In the genomic region with DNA sequence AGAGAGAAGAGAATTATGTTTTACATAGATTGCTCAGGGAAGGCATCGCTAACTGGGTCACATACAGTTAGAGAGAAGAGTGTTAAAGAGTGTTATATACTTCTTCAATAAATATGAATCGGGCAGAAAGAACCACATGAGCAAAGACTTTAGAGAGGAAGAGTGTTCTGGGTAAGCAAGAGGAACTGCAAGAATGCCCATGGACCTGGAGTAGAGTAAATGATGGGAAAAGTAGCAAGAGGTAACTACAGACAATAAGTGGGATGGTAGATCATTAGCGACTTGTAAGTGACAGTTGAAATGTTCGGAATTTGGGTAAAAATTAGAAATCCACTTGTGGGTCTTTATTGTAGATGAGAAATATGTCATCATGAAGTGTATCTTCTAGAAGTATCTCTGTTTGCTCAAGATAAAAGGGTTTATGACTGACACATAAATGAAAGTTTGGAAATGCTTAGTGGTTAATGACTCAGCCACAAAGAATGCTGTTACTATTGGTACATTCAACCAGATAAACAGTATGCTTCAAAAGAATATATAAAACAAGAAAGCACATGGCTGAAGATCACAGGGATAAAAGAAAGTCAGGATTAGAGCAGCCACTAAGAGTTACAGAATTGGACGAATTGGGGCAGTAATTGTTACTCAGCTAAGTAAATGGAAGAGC, we compare ENCODE assay signal across 1 cellular context.
TF ChIP-seq lines count a peak whose summit lies in the region.

No MANE protein-coding gene starts in this region.

TF ChIP-seq in HepG2, 621 proteins besides CTCF, POLR2A, EP300 and RAD21 (continued from another document and continues in another):
- TF ChIP-seq ZNF790 (CRISPR knock-in tag; IDR thresholded peaks at IDR 0.05; ENCODE audit: borderline replicate concordance) = no peak
- TF ChIP-seq ETV5 (CRISPR knock-in tag; IDR thresholded peaks at IDR 0.05; ENCODE audit: borderline replicate concordance) = no peak
- no peak for TF ChIP-seq ZNF839 (CRISPR knock-in tag; IDR thresholded peaks at IDR 0.05; ENCODE audit: borderline replicate concordance)
- no peak for TF ChIP-seq ZNF883 (CRISPR knock-in tag; IDR thresholded peaks at IDR 0.05; ENCODE audit: not compliant biosample characterization)
- 0 out of 2 replicates have a peak, but pooled peaks have one; percentile 13 for TF ChIP-seq FOXA3 (CRISPR knock-in tag; IDR thresholded peaks at IDR 0.05)
- TF ChIP-seq, protein P1, sequence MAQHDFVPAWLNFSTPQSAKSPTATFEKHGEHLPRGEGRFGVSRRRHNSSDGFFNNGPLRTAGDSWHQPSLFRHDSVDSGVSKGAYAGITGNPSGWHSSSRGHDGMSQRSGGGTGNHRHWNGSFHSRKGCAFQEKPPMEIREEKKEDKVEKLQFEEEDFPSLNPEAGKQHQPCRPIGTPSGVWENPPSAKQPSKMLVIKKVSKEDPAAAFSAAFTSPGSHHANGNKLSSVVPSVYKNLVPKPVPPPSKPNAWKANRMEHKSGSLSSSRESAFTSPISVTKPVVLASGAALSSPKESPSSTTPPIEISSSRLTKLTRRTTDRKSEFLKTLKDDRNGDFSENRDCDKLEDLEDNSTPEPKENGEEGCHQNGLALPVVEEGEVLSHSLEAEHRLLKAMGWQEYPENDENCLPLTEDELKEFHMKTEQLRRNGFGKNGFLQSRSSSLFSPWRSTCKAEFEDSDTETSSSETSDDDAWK (CRISPR knock-in tag; IDR thresholded peaks at IDR 0.05) = no peak
- TF ChIP-seq NFATC3 (CRISPR knock-in tag; IDR thresholded peaks at IDR 0.05) = no peak
- TF ChIP-seq, protein P2, sequence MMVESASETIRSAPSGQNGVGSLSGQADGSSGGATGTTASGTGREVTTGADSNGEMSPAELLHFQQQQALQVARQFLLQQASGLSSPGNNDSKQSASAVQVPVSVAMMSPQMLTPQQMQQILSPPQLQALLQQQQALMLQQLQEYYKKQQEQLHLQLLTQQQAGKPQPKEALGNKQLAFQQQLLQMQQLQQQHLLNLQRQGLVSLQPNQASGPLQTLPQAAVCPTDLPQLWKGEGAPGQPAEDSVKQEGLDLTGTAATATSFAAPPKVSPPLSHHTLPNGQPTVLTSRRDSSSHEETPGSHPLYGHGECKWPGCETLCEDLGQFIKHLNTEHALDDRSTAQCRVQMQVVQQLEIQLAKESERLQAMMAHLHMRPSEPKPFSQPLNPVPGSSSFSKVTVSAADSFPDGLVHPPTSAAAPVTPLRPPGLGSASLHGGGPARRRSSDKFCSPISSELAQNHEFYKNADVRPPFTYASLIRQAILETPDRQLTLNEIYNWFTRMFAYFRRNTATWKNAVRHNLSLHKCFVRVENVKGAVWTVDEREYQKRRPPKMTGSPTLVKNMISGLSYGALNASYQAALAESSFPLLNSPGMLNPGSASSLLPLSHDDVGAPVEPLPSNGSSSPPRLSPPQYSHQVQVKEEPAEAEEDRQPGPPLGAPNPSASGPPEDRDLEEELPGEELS (CRISPR knock-in tag; IDR thresholded peaks at IDR 0.05) = no peak
- TF ChIP-seq, protein P3, sequence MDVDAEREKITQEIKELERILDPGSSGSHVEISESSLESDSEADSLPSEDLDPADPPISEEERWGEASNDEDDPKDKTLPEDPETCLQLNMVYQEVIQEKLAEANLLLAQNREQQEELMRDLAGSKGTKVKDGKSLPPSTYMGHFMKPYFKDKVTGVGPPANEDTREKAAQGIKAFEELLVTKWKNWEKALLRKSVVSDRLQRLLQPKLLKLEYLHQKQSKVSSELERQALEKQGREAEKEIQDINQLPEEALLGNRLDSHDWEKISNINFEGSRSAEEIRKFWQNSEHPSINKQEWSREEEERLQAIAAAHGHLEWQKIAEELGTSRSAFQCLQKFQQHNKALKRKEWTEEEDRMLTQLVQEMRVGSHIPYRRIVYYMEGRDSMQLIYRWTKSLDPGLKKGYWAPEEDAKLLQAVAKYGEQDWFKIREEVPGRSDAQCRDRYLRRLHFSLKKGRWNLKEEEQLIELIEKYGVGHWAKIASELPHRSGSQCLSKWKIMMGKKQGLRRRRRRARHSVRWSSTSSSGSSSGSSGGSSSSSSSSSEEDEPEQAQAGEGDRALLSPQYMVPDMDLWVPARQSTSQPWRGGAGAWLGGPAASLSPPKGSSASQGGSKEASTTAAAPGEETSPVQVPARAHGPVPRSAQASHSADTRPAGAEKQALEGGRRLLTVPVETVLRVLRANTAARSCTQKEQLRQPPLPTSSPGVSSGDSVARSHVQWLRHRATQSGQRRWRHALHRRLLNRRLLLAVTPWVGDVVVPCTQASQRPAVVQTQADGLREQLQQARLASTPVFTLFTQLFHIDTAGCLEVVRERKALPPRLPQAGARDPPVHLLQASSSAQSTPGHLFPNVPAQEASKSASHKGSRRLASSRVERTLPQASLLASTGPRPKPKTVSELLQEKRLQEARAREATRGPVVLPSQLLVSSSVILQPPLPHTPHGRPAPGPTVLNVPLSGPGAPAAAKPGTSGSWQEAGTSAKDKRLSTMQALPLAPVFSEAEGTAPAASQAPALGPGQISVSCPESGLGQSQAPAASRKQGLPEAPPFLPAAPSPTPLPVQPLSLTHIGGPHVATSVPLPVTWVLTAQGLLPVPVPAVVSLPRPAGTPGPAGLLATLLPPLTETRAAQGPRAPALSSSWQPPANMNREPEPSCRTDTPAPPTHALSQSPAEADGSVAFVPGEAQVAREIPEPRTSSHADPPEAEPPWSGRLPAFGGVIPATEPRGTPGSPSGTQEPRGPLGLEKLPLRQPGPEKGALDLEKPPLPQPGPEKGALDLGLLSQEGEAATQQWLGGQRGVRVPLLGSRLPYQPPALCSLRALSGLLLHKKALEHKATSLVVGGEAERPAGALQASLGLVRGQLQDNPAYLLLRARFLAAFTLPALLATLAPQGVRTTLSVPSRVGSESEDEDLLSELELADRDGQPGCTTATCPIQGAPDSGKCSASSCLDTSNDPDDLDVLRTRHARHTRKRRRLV (CRISPR knock-in tag; IDR thresholded peaks at IDR 0.05) = no peak
- TF ChIP-seq, protein P4, sequence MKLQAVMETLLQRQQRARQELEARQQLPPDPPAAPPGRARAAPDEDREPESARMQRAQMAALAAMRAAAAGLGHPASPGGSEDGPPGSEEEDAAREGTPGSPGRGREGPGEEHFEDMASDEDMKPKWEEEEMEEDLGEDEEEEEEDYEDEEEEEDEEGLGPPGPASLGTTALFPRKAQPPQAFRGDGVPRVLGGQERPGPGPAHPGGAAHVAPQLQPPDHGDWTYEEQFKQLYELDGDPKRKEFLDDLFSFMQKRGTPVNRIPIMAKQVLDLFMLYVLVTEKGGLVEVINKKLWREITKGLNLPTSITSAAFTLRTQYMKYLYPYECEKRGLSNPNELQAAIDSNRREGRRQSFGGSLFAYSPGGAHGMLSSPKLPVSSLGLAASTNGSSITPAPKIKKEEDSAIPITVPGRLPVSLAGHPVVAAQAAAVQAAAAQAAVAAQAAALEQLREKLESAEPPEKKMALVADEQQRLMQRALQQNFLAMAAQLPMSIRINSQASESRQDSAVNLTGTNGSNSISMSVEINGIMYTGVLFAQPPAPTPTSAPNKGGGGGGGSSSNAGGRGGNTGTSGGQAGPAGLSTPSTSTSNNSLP (IDR thresholded peaks at IDR 0.05; ENCODE audit: low read depth, low read length) = peak; percentile 33; the same call in 1 of the 2 replicates
- no peak for TF ChIP-seq ZNF343 (CRISPR knock-in tag; IDR thresholded peaks at IDR 0.05)
- no peak for TF ChIP-seq MTA3 (CRISPR knock-in tag; IDR thresholded peaks at IDR 0.05)
- TF ChIP-seq ZNF335 (CRISPR knock-in tag; IDR thresholded peaks at IDR 0.05) = no peak
- TF ChIP-seq, protein P5, sequence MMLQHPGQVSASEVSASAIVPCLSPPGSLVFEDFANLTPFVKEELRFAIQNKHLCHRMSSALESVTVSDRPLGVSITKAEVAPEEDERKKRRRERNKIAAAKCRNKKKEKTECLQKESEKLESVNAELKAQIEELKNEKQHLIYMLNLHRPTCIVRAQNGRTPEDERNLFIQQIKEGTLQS (CRISPR knock-in tag; IDR thresholded peaks at IDR 0.05) = no peak
- TF ChIP-seq, protein P6, sequence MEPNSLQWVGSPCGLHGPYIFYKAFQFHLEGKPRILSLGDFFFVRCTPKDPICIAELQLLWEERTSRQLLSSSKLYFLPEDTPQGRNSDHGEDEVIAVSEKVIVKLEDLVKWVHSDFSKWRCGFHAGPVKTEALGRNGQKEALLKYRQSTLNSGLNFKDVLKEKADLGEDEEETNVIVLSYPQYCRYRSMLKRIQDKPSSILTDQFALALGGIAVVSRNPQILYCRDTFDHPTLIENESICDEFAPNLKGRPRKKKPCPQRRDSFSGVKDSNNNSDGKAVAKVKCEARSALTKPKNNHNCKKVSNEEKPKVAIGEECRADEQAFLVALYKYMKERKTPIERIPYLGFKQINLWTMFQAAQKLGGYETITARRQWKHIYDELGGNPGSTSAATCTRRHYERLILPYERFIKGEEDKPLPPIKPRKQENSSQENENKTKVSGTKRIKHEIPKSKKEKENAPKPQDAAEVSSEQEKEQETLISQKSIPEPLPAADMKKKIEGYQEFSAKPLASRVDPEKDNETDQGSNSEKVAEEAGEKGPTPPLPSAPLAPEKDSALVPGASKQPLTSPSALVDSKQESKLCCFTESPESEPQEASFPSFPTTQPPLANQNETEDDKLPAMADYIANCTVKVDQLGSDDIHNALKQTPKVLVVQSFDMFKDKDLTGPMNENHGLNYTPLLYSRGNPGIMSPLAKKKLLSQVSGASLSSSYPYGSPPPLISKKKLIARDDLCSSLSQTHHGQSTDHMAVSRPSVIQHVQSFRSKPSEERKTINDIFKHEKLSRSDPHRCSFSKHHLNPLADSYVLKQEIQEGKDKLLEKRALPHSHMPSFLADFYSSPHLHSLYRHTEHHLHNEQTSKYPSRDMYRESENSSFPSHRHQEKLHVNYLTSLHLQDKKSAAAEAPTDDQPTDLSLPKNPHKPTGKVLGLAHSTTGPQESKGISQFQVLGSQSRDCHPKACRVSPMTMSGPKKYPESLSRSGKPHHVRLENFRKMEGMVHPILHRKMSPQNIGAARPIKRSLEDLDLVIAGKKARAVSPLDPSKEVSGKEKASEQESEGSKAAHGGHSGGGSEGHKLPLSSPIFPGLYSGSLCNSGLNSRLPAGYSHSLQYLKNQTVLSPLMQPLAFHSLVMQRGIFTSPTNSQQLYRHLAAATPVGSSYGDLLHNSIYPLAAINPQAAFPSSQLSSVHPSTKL (CRISPR knock-in tag; IDR thresholded peaks at IDR 0.05) = peak; percentile 36; the same call in 1 of the 2 replicates
- TF ChIP-seq, protein P7, sequence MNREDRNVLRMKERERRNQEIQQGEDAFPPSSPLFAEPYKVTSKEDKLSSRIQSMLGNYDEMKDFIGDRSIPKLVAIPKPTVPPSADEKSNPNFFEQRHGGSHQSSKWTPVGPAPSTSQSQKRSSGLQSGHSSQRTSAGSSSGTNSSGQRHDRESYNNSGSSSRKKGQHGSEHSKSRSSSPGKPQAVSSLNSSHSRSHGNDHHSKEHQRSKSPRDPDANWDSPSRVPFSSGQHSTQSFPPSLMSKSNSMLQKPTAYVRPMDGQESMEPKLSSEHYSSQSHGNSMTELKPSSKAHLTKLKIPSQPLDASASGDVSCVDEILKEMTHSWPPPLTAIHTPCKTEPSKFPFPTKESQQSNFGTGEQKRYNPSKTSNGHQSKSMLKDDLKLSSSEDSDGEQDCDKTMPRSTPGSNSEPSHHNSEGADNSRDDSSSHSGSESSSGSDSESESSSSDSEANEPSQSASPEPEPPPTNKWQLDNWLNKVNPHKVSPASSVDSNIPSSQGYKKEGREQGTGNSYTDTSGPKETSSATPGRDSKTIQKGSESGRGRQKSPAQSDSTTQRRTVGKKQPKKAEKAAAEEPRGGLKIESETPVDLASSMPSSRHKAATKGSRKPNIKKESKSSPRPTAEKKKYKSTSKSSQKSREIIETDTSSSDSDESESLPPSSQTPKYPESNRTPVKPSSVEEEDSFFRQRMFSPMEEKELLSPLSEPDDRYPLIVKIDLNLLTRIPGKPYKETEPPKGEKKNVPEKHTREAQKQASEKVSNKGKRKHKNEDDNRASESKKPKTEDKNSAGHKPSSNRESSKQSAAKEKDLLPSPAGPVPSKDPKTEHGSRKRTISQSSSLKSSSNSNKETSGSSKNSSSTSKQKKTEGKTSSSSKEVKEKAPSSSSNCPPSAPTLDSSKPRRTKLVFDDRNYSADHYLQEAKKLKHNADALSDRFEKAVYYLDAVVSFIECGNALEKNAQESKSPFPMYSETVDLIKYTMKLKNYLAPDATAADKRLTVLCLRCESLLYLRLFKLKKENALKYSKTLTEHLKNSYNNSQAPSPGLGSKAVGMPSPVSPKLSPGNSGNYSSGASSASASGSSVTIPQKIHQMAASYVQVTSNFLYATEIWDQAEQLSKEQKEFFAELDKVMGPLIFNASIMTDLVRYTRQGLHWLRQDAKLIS (CRISPR knock-in tag; IDR thresholded peaks at IDR 0.05) = no peak
- no peak for TF ChIP-seq RBM39 (IDR thresholded peaks at IDR 0.05; ENCODE audit: low read depth, low read length, poor library complexity, severe bottlenecking)
- no peak for TF ChIP-seq HMGA1 (CRISPR knock-in tag; conservative IDR thresholded peaks at IDR 0.05)
- TF ChIP-seq ZNF468 (CRISPR knock-in tag; IDR thresholded peaks at IDR 0.05) = no peak
- no peak for TF ChIP-seq MATR3 (CRISPR knock-in tag; IDR thresholded peaks at IDR 0.05)
- TF ChIP-seq CBX1 (IDR thresholded peaks at IDR 0.05; ENCODE audit: low read depth) = no peak
- TF ChIP-seq, protein P8, sequence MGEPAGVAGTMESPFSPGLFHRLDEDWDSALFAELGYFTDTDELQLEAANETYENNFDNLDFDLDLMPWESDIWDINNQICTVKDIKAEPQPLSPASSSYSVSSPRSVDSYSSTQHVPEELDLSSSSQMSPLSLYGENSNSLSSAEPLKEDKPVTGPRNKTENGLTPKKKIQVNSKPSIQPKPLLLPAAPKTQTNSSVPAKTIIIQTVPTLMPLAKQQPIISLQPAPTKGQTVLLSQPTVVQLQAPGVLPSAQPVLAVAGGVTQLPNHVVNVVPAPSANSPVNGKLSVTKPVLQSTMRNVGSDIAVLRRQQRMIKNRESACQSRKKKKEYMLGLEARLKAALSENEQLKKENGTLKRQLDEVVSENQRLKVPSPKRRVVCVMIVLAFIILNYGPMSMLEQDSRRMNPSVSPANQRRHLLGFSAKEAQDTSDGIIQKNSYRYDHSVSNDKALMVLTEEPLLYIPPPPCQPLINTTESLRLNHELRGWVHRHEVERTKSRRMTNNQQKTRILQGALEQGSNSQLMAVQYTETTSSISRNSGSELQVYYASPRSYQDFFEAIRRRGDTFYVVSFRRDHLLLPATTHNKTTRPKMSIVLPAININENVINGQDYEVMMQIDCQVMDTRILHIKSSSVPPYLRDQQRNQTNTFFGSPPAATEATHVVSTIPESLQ (CRISPR knock-in tag; conservative IDR thresholded peaks at IDR 0.05) = no peak
- no peak for TF ChIP-seq NR2C2 (CRISPR knock-in tag; IDR thresholded peaks at IDR 0.05; ENCODE audit: borderline replicate concordance)
- no peak for TF ChIP-seq FOXJ3 (CRISPR knock-in tag; IDR thresholded peaks at IDR 0.05; ENCODE audit: borderline replicate concordance)
- TF ChIP-seq EHMT2 (IDR thresholded peaks at IDR 0.05; ENCODE audit: borderline replicate concordance, low read depth, low read length) = no peak
- no peak for TF ChIP-seq SYNCRIP (IDR thresholded peaks at IDR 0.05; ENCODE audit: insufficient read depth, low read depth, low read length)
- TF ChIP-seq BORCS8-MEF2B (CRISPR knock-in tag; IDR thresholded peaks at IDR 0.05) = no peak
- peak; percentile 36; the same call in 1 of the 2 replicates for TF ChIP-seq FOSL2 (CRISPR knock-in tag; IDR thresholded peaks at IDR 0.05)
